8 cellular contexts compared by ENCODE assay signal in the genomic region with DNA sequence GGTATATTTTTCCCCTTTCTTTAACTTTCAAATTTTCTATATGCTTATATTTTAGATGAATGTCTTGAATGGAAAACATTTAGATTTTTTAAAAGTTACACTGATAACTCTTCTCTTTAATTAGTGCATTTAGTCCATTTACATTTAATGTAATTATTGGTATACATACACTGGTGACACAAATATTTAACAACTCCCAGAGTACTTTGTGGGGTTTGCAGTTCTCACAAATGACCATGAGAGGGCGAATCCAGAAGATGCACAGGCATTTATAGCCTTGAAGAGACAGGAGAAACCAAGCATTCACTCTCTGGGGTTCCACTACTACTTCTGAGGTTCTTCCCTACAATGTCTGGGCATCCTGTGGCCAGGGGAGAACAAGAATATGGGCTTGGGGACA.
DNase-seq lines count a peak whose midpoint lies in the region; ATAC-seq, FAIRE-seq and TF ChIP-seq lines count a peak whose summit lies in the region.

No MANE protein-coding gene starts in this region.

- no peak for ATAC-seq in RWPE2 (ENCODE audit: low read depth)
- peak; percentile 52 for ATAC-seq in foreskin keratinocyte
- ATAC-seq in GM21576 (IDR thresholded peaks at IDR 0.05; ENCODE audit: unreplicated experiment): no peak

- H3K9me3 ChIP-seq in RWPE2 (ENCODE audit: severe bottlenecking) (no peaks in the 10 kb centered on the region), thyroid gland (no peaks in the 10 kb centered on the region)

- H3K4me1 ChIP-seq in RWPE2 (ENCODE audit: insufficient read depth, poor library complexity, severe bottlenecking) (no peaks in the 10 kb centered on the region), foreskin keratinocyte (no peaks in the 10 kb centered on the region), thyroid gland (no peaks in the 10 kb centered on the region)

- FAIRE-seq in RCC 7860 (lab: Jason Lieb, UNC): no peak

- H3K4me3 ChIP-seq in RWPE2 (ENCODE audit: severe bottlenecking) (no peak overlapping the region), thyroid gland (replicated peaks in 1 of 3) (no peak overlapping the region)

- H3K9me3 Mint-ChIP-seq in activated naive CD4-positive, alpha-beta T cell treated with anti-CD3 and anti-CD28 coated beads for 36 hours: no peaks in the 10 kb centered on the region

- WGBS in thyroid gland, 2 donors: 26 to 27% methylated on average over 1 of the region's 1 CpG

- TF ChIP-seq CTCF in RWPE2 (IDR thresholded peaks at IDR 0.05; ENCODE audit: poor library complexity, severe bottlenecking) (peak; percentile 41), foreskin keratinocyte (conservative IDR thresholded peaks at IDR 0.05) (peak; percentile 76), thyroid gland (IDR thresholded peaks at IDR 0.05) (peak; percentile 23 to 63 (median 42))

- no peak overlapping the region for H3K27ac Mint-ChIP-seq in activated naive CD4-positive, alpha-beta T cell treated with anti-CD3 and anti-CD28 coated beads for 36 hours

- H3K27me3 ChIP-seq in RWPE2 (ENCODE audit: insufficient read depth, poor library complexity, severe bottlenecking) (no peaks in the 10 kb centered on the region), foreskin keratinocyte (peaks cover 3% of the 10 kb centered on the region), thyroid gland (no peaks in the 10 kb centered on the region)

- no peaks in the 10 kb centered on the region for H3K36me3 Mint-ChIP-seq in activated naive CD4-positive, alpha-beta T cell treated with anti-CD3 and anti-CD28 coated beads for 36 hours (ENCODE audit: low read depth)

- H3K4me3 Mint-ChIP-seq in activated naive CD4-positive, alpha-beta T cell treated with anti-CD3 and anti-CD28 coated beads for 36 hours: no peak overlapping the region

- CTCF ChIA-PET in activated naive CD4-positive, alpha-beta T cell treated with anti-CD3 and anti-CD28 coated beads for 36 hours (lab: Charles Lee): no interaction called here

- no peaks in the 10 kb centered on the region for H3K36me3 ChIP-seq in RWPE2 (ENCODE audit: low read depth)
- H3K36me3 ChIP-seq in thyroid gland: no peaks in the 10 kb centered on the region

- no peaks in the 10 kb centered on the region for H3K27me3 Mint-ChIP-seq in activated naive CD4-positive, alpha-beta T cell treated with anti-CD3 and anti-CD28 coated beads for 36 hours (ENCODE audit: low read depth)

- no peak overlapping the region for H3K27ac ChIP-seq in RWPE2 (ENCODE audit: poor library complexity, severe bottlenecking)
- H3K27ac ChIP-seq in foreskin keratinocyte: no peak overlapping the region
- no peak overlapping the region for H3K27ac ChIP-seq in thyroid gland

- no peak for TF ChIP-seq POLR2A in thyroid gland (IDR thresholded peaks at IDR 0.05)

- intact Hi-C loops in activated naive CD4-positive, alpha-beta T cell treated with anti-CD3 and anti-CD28 coated beads for 36 hours (cut with micrococcal nuclease): no loop called here
- intact Hi-C loops in thyroid gland (cut with DNase I): loop anchor here (10.0 kb wide), 1 partner anchor 58 kb away; no protein-coding TSS in a partner anchor

- no peaks in the 10 kb centered on the region for H3K4me1 Mint-ChIP-seq in activated naive CD4-positive, alpha-beta T cell treated with anti-CD3 and anti-CD28 coated beads for 36 hours (ENCODE audit: low read depth)

- DNase-seq in activated naive CD4-positive, alpha-beta T cell treated with anti-CD3 and anti-CD28 coated beads for 36 hours: peak; percentile 19
- no peak for DNase-seq in activated naive CD4-positive, alpha-beta T cell treated with anti-CD3 and anti-CD28 coated beads, Interleukin-2, amount 50 U/mL, for 16 hours
- DNase-seq in RWPE2 (ENCODE audit: low spot score) (no peak), foreskin keratinocyte (peak; percentile 12 to 39), thyroid gland (peak in 1 of 2 donors; percentile 19), RCC 7860 (ENCODE audit: low spot score) (no peak), GF-D8 (lab: John Stamatoyannopoulos, UW) (no peak)

Comparison
In these comparisons a context has a peak if more than half of its experiments do, and no peak if none do; other contexts are left out.
1. DNase-seq: peak in activated naive CD4-positive, alpha-beta T cell treated with anti-CD3 and anti-CD28 coated beads for 36 hours (single experiment) and foreskin keratinocyte (2 of 2); none in activated naive CD4-positive, alpha-beta T cell treated with anti-CD3 and anti-CD28 coated beads, Interleukin-2, amount 50 U/mL, for 16 hours (single experiment), RWPE2 (single experiment), RCC 7860 (single experiment) and GF-D8 (single experiment).
2. Peak in every context shown above with its lines, with median percentiles within 50 percentile points of each other: CTCF ChIP-seq.